In the genomic region with DNA sequence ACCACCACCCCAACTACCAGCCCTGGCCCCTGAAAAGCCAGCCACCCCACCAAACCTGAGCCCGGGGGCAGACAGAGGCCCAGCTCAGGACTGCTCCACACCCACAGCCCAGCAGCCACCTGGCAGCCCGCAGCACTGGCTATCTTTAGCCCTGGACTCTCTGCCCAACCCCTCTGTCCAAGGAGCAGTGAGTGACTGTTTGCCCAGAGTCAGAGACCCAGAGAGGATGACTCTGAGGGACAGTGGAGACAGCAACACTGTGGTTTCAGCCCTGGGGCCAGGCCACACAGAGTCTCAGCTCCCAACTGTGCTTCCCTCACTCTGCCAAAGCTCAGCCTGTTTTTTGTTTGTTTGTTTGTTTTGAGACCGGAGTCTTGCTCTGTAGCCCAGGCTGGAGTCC, we compare ENCODE assay signal across 16 cellular contexts. TPM values are rescaled to one million over a fixed set of nuclear protein-coding genes. Genes with fewer than 3 reads are reported as not detected.
DNase-seq lines count a peak whose midpoint lies in the region; ATAC-seq, FAIRE-seq and TF ChIP-seq lines count a peak whose summit lies in the region.
"Had no signal": no experiment of that assay in that cellular context is flagged by ENCODE, and none has a peak within 500 bp of the region (broad histone marks: within the 10 kb centered on the region; RNA-seq: fewer than 3 reads in every experiment).

No MANE protein-coding gene starts in this region.

- no peak overlapping the region for H3K27ac ChIP-seq in K562 (ENCODE audit: extremely low read depth, low read depth, low read length)

- H2AFZ ChIP-seq in K562 (ENCODE audit: low read depth, low read length): no peak overlapping the region

- H3K9ac ChIP-seq in K562 (ENCODE audit: insufficient read depth in 1 of 2, low read depth in 2 of 2, low read length in 2 of 2): no peak overlapping the region

- peaks cover 0 to 28% of the 10 kb centered on the region in 2 experiments; a peak in 2 of 5 replicates for H3K4me1 ChIP-seq in K562 (replicated peaks in 1 of 2; ENCODE audit: control insufficient read depth in 2 of 2, insufficient read depth in 2 of 2, low read length in 2 of 2)

- H3K9me3 Mint-ChIP-seq in stimulated activated naive CD8-positive, alpha-beta T cell treated with anti-CD3 and anti-CD28 coated beads, Interleukin-15, amount 100 ng/mL, for 72 hours: no peaks in the 10 kb centered on the region
- no peaks in the 10 kb centered on the region for H3K9me3 Mint-ChIP-seq in naive thymus-derived CD8-positive, alpha-beta T cell
- H3K9me3 Mint-ChIP-seq: activated T-helper 1 cell treated with anti-CD3 and anti-CD28 coated beads, Interleukin-12 subunit alpha, Interleukin-12 subunit beta, Interleukin-2, Interleukin-4 antibody, amounts not matched to agents 30 ng/mL and 10 ng/mL and 1 ng/mL, durations not matched to agents 14 hours and 24 hours and 36 hours had no signal

- H3K27me3 Mint-ChIP-seq in stimulated activated naive CD8-positive, alpha-beta T cell treated with anti-CD3 and anti-CD28 coated beads, Interleukin-15, amount 100 ng/mL, for 72 hours: no peaks in the 10 kb centered on the region
- no peaks in the 10 kb centered on the region for H3K27me3 Mint-ChIP-seq in naive thymus-derived CD8-positive, alpha-beta T cell

- H3K4me3 ChIP-seq in K562: no peak overlapping the region

- H3K79me2 ChIP-seq in K562 (ENCODE audit: control insufficient read depth, insufficient read depth, low read length): no peaks in the 10 kb centered on the region

- no peak overlapping the region for H3K4me2 ChIP-seq in K562 (ENCODE audit: insufficient read depth, low read length)

- peaks cover 89% of the 10 kb centered on the region for H3K4me1 Mint-ChIP-seq in stimulated activated naive CD8-positive, alpha-beta T cell treated with anti-CD3 and anti-CD28 coated beads, Interleukin-15, amount 100 ng/mL, for 72 hours
- H3K4me1 Mint-ChIP-seq in naive thymus-derived CD8-positive, alpha-beta T cell: peaks cover 46 to 86% (median 65%) of the 10 kb centered on the region in 4 donors

- H3K9me1 ChIP-seq in K562 (ENCODE audit: control insufficient read depth, insufficient read depth, low read length): no peaks in the 10 kb centered on the region

- no peak for TF ChIP-seq EP300 in K562 (IDR thresholded peaks at IDR 0.05; ENCODE audit: low read length)

- no peak for TF ChIP-seq POLR2A in K562 (conservative IDR thresholded peaks at IDR 0.05)

- no peak for ATAC-seq in stimulated activated naive CD8-positive, alpha-beta T cell treated with anti-CD3 and anti-CD28 coated beads, Interleukin-15, amount 100 ng/mL, for 72 hours
- ATAC-seq in stimulated activated naive CD8-positive, alpha-beta T cell treated with anti-CD3 and anti-CD28 coated beads, Interleukin-15, Interleukin-2, amounts not matched to agents 100 U/mL and 50 U/mL, for 24 hours: no peak
- ATAC-seq in K562: peak; percentile 11; the same call in 1 of the 3 replicates
- ATAC-seq in naive thymus-derived CD8-positive, alpha-beta T cell: no peak
- ATAC-seq in HG03045 (IDR thresholded peaks at IDR 0.05; ENCODE audit: unreplicated experiment): no peak

- no peak for FAIRE-seq in K562 (lab: Jason Lieb, UNC)
- FAIRE-seq: islet of Langerhans had no signal

- peaks cover 0 to 7% of the 10 kb centered on the region in 2 experiments; a peak in 1 of 5 replicates for H3K27me3 ChIP-seq in K562 (ENCODE audit: control insufficient read depth in 2 of 2, insufficient read depth in 2 of 2, low read length in 2 of 2)

- intact Hi-C loops in K562 (cut with micrococcal nuclease): no loop called here

- TF ChIP-seq RAD21 in K562 (CRISPR knock-in tag; conservative IDR thresholded peaks at IDR 0.05 in 1 of 2, IDR thresholded peaks at IDR 0.05 in 1 of 2): no peak

- POLR2A ChIA-PET in K562 (lab: Yijun Ruan, JAX): interaction anchor here (0.7 kb wide), 1 partner anchor 22 kb away, joined by 3 read pairs; no protein-coding TSS in a partner anchor
- POLR2A ChIA-PET in naive thymus-derived CD8-positive, alpha-beta T cell (lab: Charles Lee): interaction anchor here (0.6 to 1.1 kb wide), 2 partner anchors 10 to 13 kb away, joined by 3 read pairs; no protein-coding TSS in a partner anchor

- CTCF ChIA-PET in K562 (lab: Yijun Ruan, JAX; ENCODE audit: low intra/inter-chr PET ratio): no interaction called here

- H3K27ac Mint-ChIP-seq in stimulated activated naive CD8-positive, alpha-beta T cell treated with anti-CD3 and anti-CD28 coated beads, Interleukin-15, amount 100 ng/mL, for 72 hours: peak overlapping the region; percentile 80 to 93
- peak overlapping the region; percentile 75 to 96 (median 89) for H3K27ac Mint-ChIP-seq in naive thymus-derived CD8-positive, alpha-beta T cell

- no peaks in the 10 kb centered on the region for H3K36me3 ChIP-seq in K562 (ENCODE audit: control insufficient read depth, insufficient read depth, low read length)

- no peaks in the 10 kb centered on the region for H3K9me3 ChIP-seq in K562 (replicated peaks; ENCODE audit: control insufficient read depth, insufficient read depth, low read depth, low read length)

- 35% methylated on average over 3 of the region's 3 CpGs for WGBS in K562 (ENCODE audit: insufficient coverage, low coverage, missing lambda C conversion rate)

- no peak overlapping the region for H3K4me3 Mint-ChIP-seq in stimulated activated naive CD8-positive, alpha-beta T cell treated with anti-CD3 and anti-CD28 coated beads, Interleukin-15, amount 100 ng/mL, for 72 hours
- H3K4me3 Mint-ChIP-seq in naive thymus-derived CD8-positive, alpha-beta T cell: no peak overlapping the region
- H3K4me3 Mint-ChIP-seq: activated T-helper 1 cell treated with anti-CD3 and anti-CD28 coated beads, Interleukin-12 subunit alpha, Interleukin-12 subunit beta, Interleukin-2, Interleukin-4 antibody, amounts not matched to agents 30 ng/mL and 10 ng/mL and 1 ng/mL, durations not matched to agents 14 hours and 24 hours and 36 hours had no signal

- DNase-seq in stimulated activated naive CD8-positive, alpha-beta T cell treated with anti-CD3 and anti-CD28 coated beads, Interleukin-15, amount 100 ng/mL, for 72 hours: no peak
- DNase-seq in stimulated activated naive CD8-positive, alpha-beta T cell treated with anti-CD3 and anti-CD28 coated beads, Interleukin-15, Interleukin-2, amounts not matched to agents 100 U/mL and 50 U/mL, for 24 hours: no peak
- DNase-seq in K562 (ENCODE audit: extremely low read depth in 1 of 4, low spot score in 3 of 4) (no peak), HUDEP-2 (lab: John Stamatoyannopoulos, UW; ENCODE audit: unreplicated experiment in 76 of 76) (no peak), Kasumi-1 (lab: John Stamatoyannopoulos, UW) (no peak), germinal center (ENCODE audit: low spot score) (no peak)
- no peak for DNase-seq in naive thymus-derived CD8-positive, alpha-beta T cell
- DNase-seq: AML-193; central memory CD4-positive, alpha-beta T cell; GF-D8; HCEC 1CT; NCI-H1417 treated with DMSO at 0.1 percent for 48 hours; NCI-H510A had no signal

- peaks cover 8% of the 10 kb centered on the region for H4K20me1 ChIP-seq in K562 (replicated peaks; ENCODE audit: control insufficient read depth, insufficient read depth, low read length)

- peaks cover 0 to 52% (median 0%) of the 10 kb centered on the region in 3 donors for H3K36me3 Mint-ChIP-seq in naive thymus-derived CD8-positive, alpha-beta T cell

- BruUV-seq in K562 (replicated peaks; lab: Mats Ljungman, UMichigan): no TSS peak

- in situ Hi-C loops in K562 (cut with MboI): no loop called here

- TF ChIP-seq CTCF in K562 (IDR thresholded peaks at IDR 0.05 in 2 of 3, conservative IDR thresholded peaks at IDR 0.05 in 1 of 3; ENCODE audit: insufficient read depth in 2 of 3, low read depth in 1 of 3, low read length in 3 of 3): no peak

TF ChIP-seq in K562, 482 proteins besides CTCF, POLR2A, EP300 and RAD21 (continues in another document):
- TF ChIP-seq TRIM28 (IDR thresholded peaks at IDR 0.05) (no peak), PHF8 (IDR thresholded peaks at IDR 0.05; ENCODE audit: borderline replicate concordance, low read length) (no peak), ZNF583 (CRISPR knock-in tag; IDR thresholded peaks at IDR 0.05) (no peak), KDM2B (CRISPR knock-in tag; IDR thresholded peaks at IDR 0.05) (no peak), NR4A1 (CRISPR knock-in tag; IDR thresholded peaks at IDR 0.05) (no peak), NR4A1 (tag; IDR thresholded peaks at IDR 0.05) (no peak), EP400 (IDR thresholded peaks at IDR 0.05) (no peak), CHD1 (IDR thresholded peaks at IDR 0.05; ENCODE audit: low read length) (no peak), RBFOX2 (IDR thresholded peaks at IDR 0.05; ENCODE audit: low read depth, low read length) (no peak), LCOR (CRISPR knock-in tag; IDR thresholded peaks at IDR 0.05) (no peak), ZZZ3 (IDR thresholded peaks at IDR 0.05) (no peak), RBM14 (IDR thresholded peaks at IDR 0.05; ENCODE audit: borderline replicate concordance, insufficient read depth, low read depth, low read length) (no peak)

RNA-seq across cellular contexts. Expression of a gene that starts 32.6 kb away (rescaled TPM):
- 1.2 and 1.6 TPM in 2 replicates for total RNA-seq in K562 (2011; cell fraction: chromatin; rRNA removed; ENCODE audit: low replicate concordance)
- total RNA-seq in K562 (2011; cell fraction: nucleolus; rRNA removed): 2.5 and 3.7 TPM in 2 replicates
- 1.1 and 2.7 TPM in 2 replicates for total RNA-seq in K562 (2011; cell fraction: nucleoplasm; rRNA removed)
- 2.0 and 3.2 TPM in 2 replicates for total RNA-seq in K562 (2014; rRNA removed)
- 0.10 and 0.22 TPM in 2 replicates for total RNA-seq in K562 (2014; rRNA removed; fragmentation: Illumina TruSeq; extraction: Trizol)
- 0.62 and 0.79 TPM in 2 replicates for total RNA-seq in K562 (2015; rRNA removed; fragmentation: Illumina TruSeq; extraction: Trizol)
- total RNA-seq in K562 (2021): 1.7 and 2.8 TPM in 2 replicates
- 0.47 and 1.5 TPM in 2 replicates for polyA plus RNA-seq in K562 (2011; rRNA removed)
- polyA plus RNA-seq in K562 (2011; cell fraction: cytosol; rRNA removed): 1.5 and 2.1 TPM in 2 replicates
- polyA plus RNA-seq in K562 (2011; cell fraction: nucleus; rRNA removed): 2.0 TPM in 2 replicates
- polyA plus RNA-seq in K562 (2012): 1.5 and 2.9 TPM in 2 replicates
- polyA plus RNA-seq in K562 (2014; fragmentation: Illumina TruSeq; extraction: Trizol): 0.97 and 2.2 TPM in 2 replicates
- under 1 TPM in 1 of 2 experiments, not detected in 1; 0.04 TPM for polyA plus RNA-seq in K562 (2014; fragmentation: Nextera tagmentation; extraction: Ambion mirVana)
- 1.6 and 2.2 TPM in 2 replicates for polyA plus RNA-seq in K562 (2014; rRNA removed)
- 0.32 and 0.57 TPM in 2 replicates for polyA minus RNA-seq in K562 (2011; rRNA and poly(A)+ RNA removed)
- polyA minus RNA-seq in K562 (2011; cell fraction: cytosol; rRNA and poly(A)+ RNA removed): 1.4 and 2.1 TPM in 2 replicates
- polyA minus RNA-seq in K562 (2011; cell fraction: nucleus; rRNA and poly(A)+ RNA removed): 1.4 and 1.6 TPM in 2 replicates
- 100 to 1,000 TPM; 130 to 132 TPM for total RNA-seq in naive thymus-derived CD8-positive, alpha-beta T cell
- polyA plus RNA-seq in naive thymus-derived CD8-positive, alpha-beta T cell: 100 to 1,000 TPM; 156 to 189 (median 167) TPM

Comparison
In these comparisons a context has a peak if more than half of its experiments do, and no peak if none do; other contexts are left out.
1. RNA of a gene that starts 32.6 kb away (total RNA-seq): 130 to 132 TPM in naive thymus-derived CD8-positive, alpha-beta T cell; 0.10 to 3.7 TPM in K562; every median in the first group is over 10 times any median in the second.